ENCODE assay signal across 8 cellular contexts in the genomic region with DNA sequence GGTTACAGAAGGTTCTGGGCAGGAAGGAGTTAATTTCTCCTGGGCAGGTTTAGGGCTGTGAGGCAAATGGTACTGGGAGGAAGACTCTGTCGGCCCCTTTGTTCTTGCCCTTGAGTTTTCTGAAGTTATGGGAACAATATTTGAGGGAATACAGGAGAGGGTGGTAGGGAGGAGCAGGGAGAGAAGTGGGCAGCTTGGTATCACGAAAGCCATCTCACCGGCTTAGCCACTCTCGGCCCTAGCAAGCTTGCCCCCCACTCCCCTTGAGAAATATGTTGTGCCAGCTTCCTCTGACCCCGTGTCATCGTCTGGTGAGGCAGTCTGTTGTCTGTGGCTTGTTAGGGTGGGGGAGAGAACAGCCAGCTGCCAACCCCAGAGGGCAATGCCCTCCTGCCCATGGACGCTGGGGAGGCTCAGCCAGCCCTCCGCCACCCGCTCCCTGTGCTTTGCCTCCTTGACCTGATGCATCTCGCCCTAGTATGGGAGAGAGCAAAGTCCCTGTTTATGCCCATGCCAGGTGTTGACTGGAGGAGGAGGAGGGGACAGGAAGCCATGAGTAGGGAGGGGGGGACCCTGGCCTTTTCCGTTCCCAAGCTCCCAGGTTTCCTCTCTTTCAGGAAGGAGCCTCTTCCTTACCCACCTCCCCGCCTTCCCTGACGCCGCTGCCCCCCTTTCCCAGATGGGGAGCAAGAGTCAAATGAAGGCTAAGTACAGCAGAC. TPM values are rescaled to one million over a fixed set of nuclear protein-coding genes. Genes with fewer than 3 reads are reported as not detected.
DNase-seq lines count a peak whose midpoint lies in the region; ATAC-seq and TF ChIP-seq lines count a peak whose summit lies in the region.

No MANE protein-coding gene starts in this region.

- H3K4me3 Mint-ChIP-seq in MCF 10A (ENCODE audit: unreplicated experiment) = peak overlapping the region; percentile 100

- POLR2A ChIA-PET in MCF 10A (lab: Yijun Ruan, JAX) = interaction anchor here (0.6 to 11.9 kb wide), 38 partner anchors 8 to 1151 kb away, joined by 3 to 238 read pairs (median 4); partner anchors contain the start of genes ADAM15, CKS1B, CLK2 and DPM3

- H3K36me3 Mint-ChIP-seq in MCF 10A (ENCODE audit: insufficient read depth, unreplicated experiment) = peaks cover 65% of the 10 kb centered on the region

- H3K9me3 Mint-ChIP-seq in MCF 10A (ENCODE audit: unreplicated experiment) = no peaks in the 10 kb centered on the region

- ATAC-seq in left lobe of liver = peak; percentile 29
- ATAC-seq in GM21447 (IDR thresholded peaks at IDR 0.05; ENCODE audit: unreplicated experiment) = no peak
- ATAC-seq in GM21717 (IDR thresholded peaks at IDR 0.05; ENCODE audit: unreplicated experiment) = no peak

- BruUV-seq in MCF 10A (replicated peaks; lab: Mats Ljungman, UMichigan) = TSS peak; percentile 14

- peak overlapping the region; percentile 36 to 93 (median 87) for H3K9ac ChIP-seq in subcutaneous abdominal adipose tissue (ENCODE audit: low read length in 5 of 5)

- H3K4me1 ChIP-seq in subcutaneous abdominal adipose tissue (ENCODE audit: control insufficient read depth in 5 of 5, insufficient read depth in 5 of 5, low read length in 5 of 5) = peaks cover 10 to 89% (median 58%) of the 10 kb centered on the region in 5 donors

- H3K36me3 ChIP-seq in subcutaneous abdominal adipose tissue (ENCODE audit: control insufficient read depth in 5 of 5, insufficient read depth in 5 of 5, low read length in 5 of 5) = peaks cover 0 to 22% (median 17%) of the 10 kb centered on the region in 5 donors

- H3K27me3 Mint-ChIP-seq in MCF 10A (ENCODE audit: insufficient read depth, unreplicated experiment) = no peaks in the 10 kb centered on the region

- peaks cover 0 to 9% (median 2%) of the 10 kb centered on the region in 5 donors for H3K27me3 ChIP-seq in subcutaneous abdominal adipose tissue (ENCODE audit: control insufficient read depth in 5 of 5, insufficient read depth in 4 of 5, low read length in 5 of 5)

- H3K4me3 ChIP-seq in subcutaneous abdominal adipose tissue (ENCODE audit: low read depth in 1 of 5, low read length in 5 of 5) = peak overlapping the region; percentile 64 to 89 (median 83)

- CTCF ChIA-PET in MCF 10A (lab: Yijun Ruan, JAX) = interaction anchor here (0.6 to 14.0 kb wide), 15 partner anchors 8 to 1584 kb away, joined by 3 to 161 read pairs (median 3); partner anchors contain the start of genes FLAD1 and KRTCAP2

- intact Hi-C loops in MCF 10A (cut with micrococcal nuclease) = no loop called here

- no peak for TF ChIP-seq CTCF in MCF 10A (IDR thresholded peaks at IDR 0.05; ENCODE audit: unreplicated experiment)

- H3K9me3 ChIP-seq in subcutaneous abdominal adipose tissue (ENCODE audit: control insufficient read depth in 5 of 5, low read length in 5 of 5) = no peaks in the 10 kb centered on the region

- peak overlapping the region; percentile 88 for H3K27ac ChIP-seq in subcutaneous abdominal adipose tissue (ENCODE audit: low read depth, low read length)

- peaks cover 68% of the 10 kb centered on the region for H3K4me1 Mint-ChIP-seq in MCF 10A (ENCODE audit: insufficient read depth, unreplicated experiment)

- peak; percentile 61 for DNase-seq in activated CD8-positive, alpha-beta memory T cell treated with anti-CD3 and anti-CD28 coated beads for 24 hours
- DNase-seq in activated CD8-positive, alpha-beta memory T cell treated with anti-CD3 and anti-CD28 coated beads, Interleukin-2, amount 50 U/mL, for 48 hours = no peak
- peak; percentile 75 for DNase-seq in MCF 10A (ENCODE audit: unreplicated experiment)
- DNase-seq in left lobe of liver (ENCODE audit: low spot score) = peak; percentile 91
- DNase-seq in SW 1271 (lab: John Stamatoyannopoulos, UW) = no peak

- peak overlapping the region; percentile 90 for H3K27ac Mint-ChIP-seq in MCF 10A (ENCODE audit: low read depth, unreplicated experiment)

RNA-seq across cellular contexts. Expression of gene EFNA1, which starts 1.2 kb away (rescaled TPM):
- 38.9 and 42.3 TPM in 2 replicates for total RNA-seq in MCF 10A (2022)
- 85.1 TPM for total RNA-seq in left lobe of liver

RNA-seq across cellular contexts. Expression of gene SLC50A1, which starts 6.7 kb away (rescaled TPM):
- total RNA-seq in MCF 10A (2022) = 91.2 and 97.8 TPM in 2 replicates
- total RNA-seq in left lobe of liver = 22.4 TPM

RNA-seq across cellular contexts. Expression of gene DPM3, which starts 11.4 kb away (rescaled TPM):
- 79.7 and 86.4 TPM in 2 replicates for total RNA-seq in MCF 10A (2022)
- 76.8 TPM for total RNA-seq in left lobe of liver

RNA-seq across cellular contexts. Expression of gene KRTCAP2, which starts 44.2 kb away (rescaled TPM):
- total RNA-seq in MCF 10A (2022) (313 and 383 TPM in 2 replicates), left lobe of liver (75.6 TPM)

RNA-seq across cellular contexts. Expression of gene TRIM46, which starts 44.7 kb away (rescaled TPM):
- 0.21 and 0.32 TPM in 2 replicates for total RNA-seq in MCF 10A (2022)
- total RNA-seq in left lobe of liver = 0.23 TPM

Comparison
In these comparisons a context has a peak if more than half of its experiments do, and no peak if none do; other contexts are left out.
1. DNase-seq: peak in activated CD8-positive, alpha-beta memory T cell treated with anti-CD3 and anti-CD28 coated beads for 24 hours (single experiment), MCF 10A (single experiment) and left lobe of liver (single experiment); none in activated CD8-positive, alpha-beta memory T cell treated with anti-CD3 and anti-CD28 coated beads, Interleukin-2, amount 50 U/mL, for 48 hours (single experiment) and SW 1271 (0 of 2).